In the genomic region with DNA sequence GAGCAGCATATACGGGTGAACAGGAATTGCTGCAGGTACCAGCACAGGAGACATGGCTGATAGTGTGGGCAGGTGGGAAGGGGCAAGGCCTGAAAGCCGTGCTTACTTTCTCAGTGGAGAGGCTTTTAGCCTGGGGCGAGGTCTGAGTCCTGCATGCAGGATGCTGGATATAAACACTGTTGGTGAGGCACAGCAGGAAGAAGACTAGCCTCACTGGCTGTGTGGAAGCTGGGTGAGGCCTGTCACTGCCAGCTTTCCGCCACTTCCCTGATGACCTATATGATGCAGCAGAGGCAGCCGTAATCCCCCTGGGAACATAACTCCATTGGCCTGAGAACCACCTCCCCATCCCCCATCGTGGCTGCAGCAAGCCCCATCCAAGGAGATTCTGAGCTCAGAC, we compare ENCODE assay signal across 22 cellular contexts. TPM values are rescaled to one million over a fixed set of nuclear protein-coding genes. Genes with fewer than 3 reads are reported as not detected.
"Had no signal": no experiment of that assay in that cellular context is flagged by ENCODE, and none has a peak within 500 bp of the region (broad histone marks: within the 10 kb centered on the region; RNA-seq: fewer than 3 reads in every experiment).

No MANE protein-coding gene starts in this region.

- ATAC-seq: activated CD4-positive, alpha-beta T cell treated with anti-CD3 and anti-CD28 coated beads for 36 hours; activated CD8-positive, alpha-beta T cell treated with anti-CD3 and anti-CD28 coated beads for 36 hours; activated T-cell treated with anti-CD3 and anti-CD28 coated beads, Interleukin-2, amount 50 U/mL, for 72 hours; left cardiac atrium; natural killer cell; stimulated activated naive CD8-positive, alpha-beta T cell treated with anti-CD3 and anti-CD28 coated beads, Interleukin-15, amount 100 ng/mL, for 72 hours had no signal

- H3K27me3 ChIP-seq: esophagus muscularis mucosa, ovary, testis, uterus had no signal

- H3K4me1 ChIP-seq: esophagus muscularis mucosa, testis, uterus had no signal

- DNase-seq: activated CD4-positive, alpha-beta T cell treated with anti-CD3 and anti-CD28 coated beads for 36 hours; activated CD8-positive, alpha-beta memory T cell treated with anti-CD3 and anti-CD28 coated beads, Interleukin-2, amount 50 U/mL, for 4 hours; activated CD8-positive, alpha-beta T cell treated with anti-CD3 and anti-CD28 coated beads for 36 hours; activated gamma-delta T cell treated with Interleukin-2 at 50 U/mL for 16 hours; activated naive CD8-positive, alpha-beta T cell treated with anti-CD3 and anti-CD28 coated beads for 36 hours; activated T-cell treated with anti-CD3 and anti-CD28 coated beads, Interleukin-2, amount 50 U/mL, for 72 hours; anterior cingulate cortex; natural killer cell; ovary; stimulated activated CD4-positive, alpha-beta T cell treated with anti-CD3 and anti-CD28 coated beads, Interleukin-4, amount 100 ng/mL, for 4 hours; stimulated activated naive CD8-positive, alpha-beta T cell treated with anti-CD3 and anti-CD28 coated beads, Interleukin-15, amount 100 ng/mL, for 72 hours; T1000; testis; uterus had no signal

- H3K9me3 ChIP-seq: ovary, testis had no signal

- H3K4me3 ChIP-seq: esophagus muscularis mucosa, ovary, skin epidermis, testis, uterus had no signal

- H3K36me3 ChIP-seq: esophagus muscularis mucosa, ovary, uterus had no signal

- H3K27ac ChIP-seq: esophagus muscularis mucosa, ovary, skin epidermis, testis, uterus, VCaP had no signal

RNA-seq across cellular contexts. Expression of gene DSC1, which starts 54.4 kb away (rescaled TPM):
- total RNA-seq: cerebellum, dermis microvascular lymphatic vessel endothelial cell, esophagus muscularis mucosa, fibroblast of villous mesenchyme, mucosa of gallbladder, uterus had no signal
- polyA plus RNA-seq: ovary had no signal
